13 cellular contexts compared by ENCODE assay signal in genomic region chr7:32865448-32865847, GRCh38. TPM values are rescaled to one million over a fixed set of nuclear protein-coding genes. Genes with fewer than 3 reads are reported as not detected.
DNase-seq lines count a peak whose midpoint lies in the region; ATAC-seq and TF ChIP-seq lines count a peak whose summit lies in the region.
"Had no signal": no experiment of that assay in that cellular context is flagged by ENCODE, and none has a peak within 500 bp of the region (broad histone marks: within the 10 kb centered on the region; RNA-seq: fewer than 3 reads in every experiment).

No MANE protein-coding gene starts in this region.

- TF ChIP-seq CTCF in DND-41 (IDR thresholded peaks at IDR 0.05; ENCODE audit: borderline replicate concordance, extremely low read depth, low read length, poor library complexity, severe bottlenecking) (no peak), Panc1 (IDR thresholded peaks at IDR 0.05) (no peak), mucosa of descending colon (IDR thresholded peaks at IDR 0.05) (no peak), GM23338 (conservative IDR thresholded peaks at IDR 0.05; ENCODE audit: low read depth in 2 of 2) (no peak), ovary (IDR thresholded peaks at IDR 0.05) (no peak)

- no peak overlapping the region for H3K4me2 ChIP-seq in DND-41 (ENCODE audit: insufficient read depth, low read length)
- H3K4me2 ChIP-seq in GM23338 = no peak overlapping the region

- CTCF ChIA-PET in Panc1 (lab: Charles Lee) = no interaction called here
- CTCF ChIA-PET in activated CD4-positive, alpha-beta T cell treated with anti-CD3 and anti-CD28 coated beads, Interleukin-2, amount 10 ng/mL, durations not matched to agents 7 days and 5 days (lab: Charles Lee) = interaction anchor here (1.5 kb wide), 1 partner anchor 24 kb away, joined by 4 read pairs; no protein-coding TSS in a partner anchor

- H3K27me3 Mint-ChIP-seq in central memory CD8-positive, alpha-beta T cell = no peaks in the 10 kb centered on the region
- H3K27me3 Mint-ChIP-seq in GM23338 (ENCODE audit: insufficient read depth, low read depth, poor library complexity) = peaks cover 5% of the 10 kb centered on the region
- H3K27me3 Mint-ChIP-seq in activated CD4-positive, alpha-beta T cell treated with anti-CD3 and anti-CD28 coated beads, Interleukin-2, amount 10 ng/mL, durations not matched to agents 7 days and 5 days = no peaks in the 10 kb centered on the region
- H3K27me3 Mint-ChIP-seq: CD4-positive, CD25-positive, alpha-beta regulatory T cell had no signal

- H3K4me3 ChIP-seq in DND-41 (ENCODE audit: low read depth in 1 of 2, low read length in 2 of 2) (no peak overlapping the region), Panc1 (ENCODE audit: low read depth in 2 of 2, low read length in 2 of 2) (no peak overlapping the region), mucosa of descending colon (no peak overlapping the region), GM23338 (no peak overlapping the region), ovary (no peak overlapping the region)
- H3K4me3 ChIP-seq: BLaER1 treated with 17β-estradiol and CSF1 and Interleukin-3, amounts not matched to agents 10 nM and 100 nM; GM23248 had no signal

- no peak overlapping the region for H3K9ac ChIP-seq in DND-41 (ENCODE audit: low read depth, low read length)
- H3K9ac ChIP-seq: BLaER1 treated with 17β-estradiol and CSF1 and Interleukin-3, amounts not matched to agents 10 nM and 100 nM; GM23248 had no signal

- peaks cover 4% of the 10 kb centered on the region; the same call in 1 of the 2 replicates for H3K9me2 ChIP-seq in GM23338 (ENCODE audit: insufficient read depth)

- peak; percentile 25; the same call in 2 of the 3 replicates for ATAC-seq in DND-41 (ENCODE audit: insufficient read depth, low read depth)
- 0 out of 2 replicates have a peak, but pooled peaks have one; percentile 28 for ATAC-seq in Panc1
- ATAC-seq in central memory CD8-positive, alpha-beta T cell (replicated peaks; ENCODE audit: extremely low read depth, poor library complexity, severe bottlenecking) = no peak
- ATAC-seq in mucosa of descending colon = peak; percentile 18
- no peak for ATAC-seq in GM23338

- POLR2A ChIA-PET in Panc1 (lab: Charles Lee) = no interaction called here
- POLR2A ChIA-PET in activated CD4-positive, alpha-beta T cell treated with anti-CD3 and anti-CD28 coated beads, Interleukin-2, amount 10 ng/mL, durations not matched to agents 7 days and 5 days (lab: Charles Lee) = no interaction called here

- intact Hi-C loops in Panc1 (cut with micrococcal nuclease; ENCODE audit: unreplicated experiment) (no loop called here), mucosa of descending colon (cut with DNase I, micrococcal nuclease) (no loop called here), ovary (cut with DNase I) (no loop called here)

- BruUV-seq in Panc1 (replicated peaks; lab: Mats Ljungman, UMichigan) = no TSS peak

- in situ Hi-C loops in Panc1 (cut with HindIII; ENCODE audit: low pct_unique_long_range_greater_than_20kb, low sequenced_read_pairs) = no loop called here

- H2AFZ ChIP-seq in DND-41 (ENCODE audit: low read depth, low read length) = no peak overlapping the region
- H2AFZ ChIP-seq in GM23338 = no peak overlapping the region
- H2AFZ ChIP-seq: GM23248 had no signal

- H3K9me3 Mint-ChIP-seq in central memory CD8-positive, alpha-beta T cell = no peaks in the 10 kb centered on the region
- peaks cover 31% of the 10 kb centered on the region for H3K9me3 Mint-ChIP-seq in GM23338
- H3K9me3 Mint-ChIP-seq in activated CD4-positive, alpha-beta T cell treated with anti-CD3 and anti-CD28 coated beads, Interleukin-2, amount 10 ng/mL, durations not matched to agents 7 days and 5 days = peaks cover 5% of the 10 kb centered on the region

- TF ChIP-seq POLR2A in ovary (IDR thresholded peaks at IDR 0.05) = no peak

- H3K4me1 ChIP-seq in DND-41 (ENCODE audit: insufficient read depth, low read length) = no peaks in the 10 kb centered on the region
- no peaks in the 10 kb centered on the region for H3K4me1 ChIP-seq in Panc1 (ENCODE audit: control insufficient read depth, insufficient read depth, low read length)
- no peaks in the 10 kb centered on the region for H3K4me1 ChIP-seq in mucosa of descending colon (ENCODE audit: low read depth)
- peaks cover 12% of the 10 kb centered on the region for H3K4me1 ChIP-seq in GM23338 (ENCODE audit: insufficient read depth)
- no peaks in the 10 kb centered on the region for H3K4me1 ChIP-seq in ovary (ENCODE audit: insufficient read depth)

- H3K4me1 Mint-ChIP-seq in central memory CD8-positive, alpha-beta T cell = peaks cover 24% of the 10 kb centered on the region
- H3K4me1 Mint-ChIP-seq in GM23338 = peaks cover 27% of the 10 kb centered on the region
- no peaks in the 10 kb centered on the region for H3K4me1 Mint-ChIP-seq in activated CD4-positive, alpha-beta T cell treated with anti-CD3 and anti-CD28 coated beads, Interleukin-2, amount 10 ng/mL, durations not matched to agents 7 days and 5 days

- TF ChIP-seq EP300 in ovary (IDR thresholded peaks at IDR 0.05) = no peak

- no peaks in the 10 kb centered on the region for H3K27me3 ChIP-seq in DND-41 (ENCODE audit: insufficient read depth, low read length, poor library complexity)
- H3K27me3 ChIP-seq in Panc1 (ENCODE audit: control insufficient read depth, insufficient read depth, low read length) = no peaks in the 10 kb centered on the region
- H3K27me3 ChIP-seq in GM23338 (ENCODE audit: insufficient read depth) = no peaks in the 10 kb centered on the region
- H3K27me3 ChIP-seq in ovary = no peaks in the 10 kb centered on the region
- H3K27me3 ChIP-seq: BLaER1 treated with 17β-estradiol and CSF1 and Interleukin-3, amounts not matched to agents 10 nM and 100 nM had no signal

- H3K79me2 ChIP-seq in DND-41 (ENCODE audit: insufficient read depth, low read length) (peaks cover 4% of the 10 kb centered on the region; the same call in 1 of the 2 replicates), GM23338 (replicated peaks; ENCODE audit: insufficient read depth) (no peaks in the 10 kb centered on the region)

- H3K9me3 ChIP-seq in DND-41 (ENCODE audit: insufficient read depth, low read length, severe bottlenecking) (no peaks in the 10 kb centered on the region), Panc1 (ENCODE audit: control insufficient read depth, insufficient read depth, low read depth, low read length) (no peaks in the 10 kb centered on the region), mucosa of descending colon (no peaks in the 10 kb centered on the region), ovary (peaks cover 0 to 6% of the 10 kb centered on the region in 2 donors)

- H3K27ac ChIP-seq in DND-41 (ENCODE audit: low read length) (no peak overlapping the region), Panc1 (ENCODE audit: low read length) (no peak overlapping the region), GM23338 (ENCODE audit: low read depth) (no peak overlapping the region), ovary (no peak overlapping the region)
- H3K27ac ChIP-seq: BLaER1 treated with 17β-estradiol and CSF1 and Interleukin-3, amounts not matched to agents 10 nM and 100 nM; GM23248 had no signal

- 0 out of 2 replicates have a peak, but pooled peaks cover 2% of the 10 kb centered on the region for H3F3A ChIP-seq in GM23338 (replicated peaks; ENCODE audit: low read depth)

- peaks cover 32% of the 10 kb centered on the region for H3K36me3 ChIP-seq in DND-41 (ENCODE audit: insufficient read depth, low read length)
- peaks cover 11% of the 10 kb centered on the region for H3K36me3 ChIP-seq in Panc1 (ENCODE audit: control insufficient read depth, insufficient read depth, low read length)
- no peaks in the 10 kb centered on the region for H3K36me3 ChIP-seq in mucosa of descending colon (ENCODE audit: low read depth)
- peaks cover 17% of the 10 kb centered on the region; the same call in 1 of the 2 replicates for H3K36me3 ChIP-seq in GM23338 (ENCODE audit: insufficient read depth)
- H3K36me3 ChIP-seq in ovary = no peaks in the 10 kb centered on the region

- H3K27ac Mint-ChIP-seq in central memory CD8-positive, alpha-beta T cell (ENCODE audit: low read depth) = peak overlapping the region; percentile 15
- H3K27ac Mint-ChIP-seq in GM23338 = no peak overlapping the region
- no peak overlapping the region for H3K27ac Mint-ChIP-seq in activated CD4-positive, alpha-beta T cell treated with anti-CD3 and anti-CD28 coated beads, Interleukin-2, amount 10 ng/mL, durations not matched to agents 7 days and 5 days

- DNase-seq in DND-41 (no peak), Panc1 (ENCODE audit: low read depth, low spot score) (no peak), mucosa of descending colon (no peak), GM23338 (ENCODE audit: low spot score) (no peak), ovary (no peak)
- no peak for DNase-seq in central memory CD8-positive, alpha-beta T cell (ENCODE audit: low spot score in 2 of 2)
- no peak for DNase-seq in activated CD4-positive, alpha-beta T cell treated with anti-CD3 and anti-CD28 coated beads, Interleukin-2, amount 10 ng/mL, durations not matched to agents 7 days and 5 days
- DNase-seq: ACHN; CD4-positive, CD25-positive, alpha-beta regulatory T cell; DMS53; GM23248; H7 had no signal

- H4K20me1 ChIP-seq in DND-41 (ENCODE audit: insufficient read depth, low read length) (peaks cover 16% of the 10 kb centered on the region), GM23338 (replicated peaks; ENCODE audit: insufficient read depth) (no peaks in the 10 kb centered on the region)

- peaks cover 48% of the 10 kb centered on the region for H3K36me3 Mint-ChIP-seq in central memory CD8-positive, alpha-beta T cell (ENCODE audit: insufficient read depth)
- H3K36me3 Mint-ChIP-seq in GM23338 (ENCODE audit: low read depth) = peaks cover 60% of the 10 kb centered on the region
- H3K36me3 Mint-ChIP-seq in activated CD4-positive, alpha-beta T cell treated with anti-CD3 and anti-CD28 coated beads, Interleukin-2, amount 10 ng/mL, durations not matched to agents 7 days and 5 days (ENCODE audit: low read depth) = peaks cover 54% of the 10 kb centered on the region

- H3K4me3 Mint-ChIP-seq in central memory CD8-positive, alpha-beta T cell = no peak overlapping the region
- no peak overlapping the region for H3K4me3 Mint-ChIP-seq in GM23338
- no peak overlapping the region for H3K4me3 Mint-ChIP-seq in activated CD4-positive, alpha-beta T cell treated with anti-CD3 and anti-CD28 coated beads, Interleukin-2, amount 10 ng/mL, durations not matched to agents 7 days and 5 days

RNA-seq across cellular contexts. Expression of gene KBTBD2, which starts 26.1 kb away (rescaled TPM):
- total RNA-seq in Panc1 (2021; ENCODE audit: unreplicated experiment) (36.8 TPM), mucosa of descending colon (10 to 100 TPM; 26.8 to 30.0 (median 26.9) TPM), ovary (10 to 100 TPM; 19.5 to 28.7 (median 23.6) TPM)
- polyA plus RNA-seq in Panc1 (2012; ENCODE audit: insufficient read length) = 20.4 TPM
- 33.9 and 34.9 TPM in 2 replicates for total RNA-seq in GM23338 (2014; rRNA removed; shearing (Covaris generic))
- polyA plus RNA-seq in GM23338 (2016; fragmentation: Nextera tagmentation; extraction: Ambion mirVana) (11.1 and 11.6 TPM in 2 replicates), ovary (10 to 100 TPM; 18.5 to 30.8 TPM)
- total RNA-seq in activated CD4-positive, alpha-beta T cell treated with anti-CD3 and anti-CD28 coated beads, Interleukin-2, amount 10 ng/mL, durations not matched to agents 7 days and 5 days = 10 to 100 TPM; 46.2 to 46.6 TPM

Comparison
In these comparisons a context has a peak if more than half of its experiments do, and no peak if none do; other contexts are left out.
1. ATAC-seq: peak in DND-41 (single experiment), Panc1 (single experiment) and mucosa of descending colon (single experiment); none in central memory CD8-positive, alpha-beta T cell (single experiment) and GM23338 (single experiment).